8 cellular contexts compared by ENCODE assay signal in the genomic region with DNA sequence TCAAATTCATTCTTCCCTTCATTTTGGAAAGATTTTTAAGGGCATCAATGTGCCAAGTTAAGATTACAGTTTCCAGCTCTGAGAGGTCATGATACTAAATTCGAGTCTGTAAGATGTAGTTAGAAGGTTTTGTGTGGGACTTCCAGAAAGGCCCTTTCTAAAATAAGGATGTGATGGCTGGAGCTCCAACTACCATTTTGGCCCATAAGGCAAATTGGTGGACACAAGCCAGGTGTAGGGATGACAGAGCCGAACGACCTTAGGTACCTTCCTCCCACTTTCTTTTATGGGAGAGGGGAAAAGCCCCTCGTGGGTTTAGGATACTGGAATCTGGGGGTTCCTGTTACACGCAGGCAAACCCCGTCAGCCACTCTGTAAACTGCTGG. TPM values are rescaled to one million over a fixed set of nuclear protein-coding genes. Genes with fewer than 3 reads are reported as not detected.
DNase-seq lines count a peak whose midpoint lies in the region; FAIRE-seq and TF ChIP-seq lines count a peak whose summit lies in the region.

No MANE protein-coding gene starts in this region.

- H3K4me2 ChIP-seq in Karpas-422 (ENCODE audit: low read depth, low read length, poor library complexity, severe bottlenecking), result peak overlapping the region; percentile 73

- H3K27me3 ChIP-seq in Karpas-422 (ENCODE audit: low read length) (no peaks in the 10 kb centered on the region), dorsolateral prefrontal cortex (no peaks in the 10 kb centered on the region)

- no peak for TF ChIP-seq POLR2A in H54 (IDR thresholded peaks at IDR 0.05; ENCODE audit: low read depth, low read length)

- H3K27ac Mint-ChIP-seq in CD14-positive monocyte, result peak overlapping the region in 6 of 7 donors; percentile 85 to 96 (median 90)
- no peak overlapping the region for H3K27ac Mint-ChIP-seq in nephron progenitor cell

- no peaks in the 10 kb centered on the region for H3K36me3 ChIP-seq in Karpas-422 (ENCODE audit: insufficient read depth, low read length)

- H3K36me3 Mint-ChIP-seq in CD14-positive monocyte (peaks cover 0 to 2% of the 10 kb centered on the region in 2 donors), nephron progenitor cell (ENCODE audit: low read depth) (peaks cover 24% of the 10 kb centered on the region)

- peak overlapping the region; percentile 83; the same call in 1 of the 2 replicates for H2AFZ ChIP-seq in Karpas-422 (ENCODE audit: low read length)

- H3K4me3 Mint-ChIP-seq in CD14-positive monocyte (peak overlapping the region; percentile 96 to 99), nephron progenitor cell (peak overlapping the region; percentile 93)

- H3K27ac ChIP-seq in Karpas-422 (ENCODE audit: low read length) (no peak overlapping the region), dorsolateral prefrontal cortex (peak overlapping the region in 25 of 59 donors; percentile 3 to 88 (median 67))

- TF ChIP-seq CTCF in CD14-positive monocyte (IDR thresholded peaks at IDR 0.05), result no peak
- no peak for TF ChIP-seq CTCF in dorsolateral prefrontal cortex (IDR thresholded peaks at IDR 0.05 in 54 of 56, conservative IDR thresholded peaks at IDR 0.05 in 2 of 56; ENCODE audit: low read depth in 1 of 56, partially characterized antibody in 56 of 56)
- TF ChIP-seq CTCF in nephron progenitor cell (IDR thresholded peaks at IDR 0.05), result no peak

- peaks cover 5% of the 10 kb centered on the region; the same call in 1 of the 2 replicates for H3K9me3 ChIP-seq in Karpas-422 (ENCODE audit: low read length)

- H3K9me2 ChIP-seq in Karpas-422 (replicated peaks; ENCODE audit: insufficient read depth, low read length), result no peaks in the 10 kb centered on the region

- H3K4me3 ChIP-seq in Karpas-422 (ENCODE audit: low read length) (peak overlapping the region; percentile 69), dorsolateral prefrontal cortex (peak overlapping the region; percentile 74 to 99 (median 90))

- no peaks in the 10 kb centered on the region for H4K20me1 ChIP-seq in Karpas-422 (ENCODE audit: insufficient read depth, low read depth, low read length)

- peak overlapping the region; percentile 73 for H3K9ac ChIP-seq in Karpas-422 (ENCODE audit: low read length)

- FAIRE-seq in H54 (lab: Jason Lieb, UNC), result no peak

- peaks cover 16% of the 10 kb centered on the region for H3K4me1 Mint-ChIP-seq in CD14-positive monocyte
- H3K4me1 Mint-ChIP-seq in nephron progenitor cell, result peaks cover 16% of the 10 kb centered on the region

- peaks cover 12% of the 10 kb centered on the region for H3K4me1 ChIP-seq in Karpas-422 (ENCODE audit: low read length)

- H3K79me2 ChIP-seq in Karpas-422 (ENCODE audit: low read length), result no peaks in the 10 kb centered on the region

- H3K9me3 Mint-ChIP-seq in CD14-positive monocyte (peaks cover 5 to 20% (median 14%) of the 10 kb centered on the region in 7 donors), nephron progenitor cell (peaks cover 54% of the 10 kb centered on the region)

- no peak for DNase-seq in CD14-positive monocyte (ENCODE audit: low spot score)
- no peak for DNase-seq in Karpas-422
- no peak for DNase-seq in dorsolateral prefrontal cortex
- no peak for DNase-seq in nephron progenitor cell
- DNase-seq in stimulated activated CD4-positive, alpha-beta T cell treated with anti-CD3 and anti-CD28 coated beads, Interleukin-12 subunit alpha, Interleukin-12 subunit beta, amount 100 ng/mL, for 4 hours, result no peak
- no peak for DNase-seq in H54 (ENCODE audit: insufficient read length, low spot score)
- no peak for DNase-seq in retina
- DNase-seq in NCI-H2081 treated with DMSO at 0.1 percent for 48 hours (lab: John Stamatoyannopoulos, UW), result no peak

- intact Hi-C loops in CD14-positive monocyte (cut with micrococcal nuclease) (loop anchor here (5.0 kb wide), 2 partner anchors 137 to 463 kb away; no protein-coding TSS in a partner anchor), dorsolateral prefrontal cortex (cut with DNase I) (loop anchor here in 1 of 2 donors (10.0 kb wide), 2 partner anchors 55 to 135 kb away; a partner anchor contains a TSS)

- H3K27me3 Mint-ChIP-seq in CD14-positive monocyte (ENCODE audit: low read depth in 3 of 3), result peaks cover 5 to 14% (median 13%) of the 10 kb centered on the region in 3 donors
- H3K27me3 Mint-ChIP-seq in nephron progenitor cell (ENCODE audit: low read depth, poor library complexity), result peaks cover 17% of the 10 kb centered on the region

RNA-seq across cellular contexts. Expression of a gene that starts 54.3 kb away (rescaled TPM):
- under 1 TPM; 0.32 to 0.95 TPM for polyA plus RNA-seq in CD14-positive monocyte
- total RNA-seq in Karpas-422 (2014; rRNA removed; shearing (Covaris generic); ENCODE audit: low replicate concordance), result 1.5 and 2.3 TPM in 2 replicates
- total RNA-seq in dorsolateral prefrontal cortex, result 10 to 100 TPM; 15.0 to 85.4 (median 26.8) TPM
